ENCODE assay signal across 24 cellular contexts in the genomic region with DNA sequence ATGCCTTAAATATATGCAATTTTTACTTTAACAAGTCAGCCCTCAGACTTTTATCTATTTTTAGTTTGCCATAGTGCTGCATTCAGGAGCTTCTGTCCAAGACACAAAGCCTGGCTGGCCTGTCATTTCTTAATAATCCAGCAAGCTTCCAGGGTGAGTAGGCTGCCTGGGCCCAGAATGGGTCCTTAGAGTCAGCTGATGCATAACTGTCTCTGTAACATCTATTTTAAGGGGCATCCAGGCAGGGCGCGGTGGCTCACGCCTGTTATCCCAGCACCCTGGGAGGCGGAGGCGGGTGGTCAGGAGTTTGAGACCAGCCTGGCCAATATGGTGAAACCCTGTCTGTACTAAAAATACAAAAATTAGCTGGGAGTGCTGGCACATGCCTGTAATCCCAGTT. TPM values are rescaled to one million over a fixed set of nuclear protein-coding genes. Genes with fewer than 3 reads are reported as not detected.
A peak's percentile ranks its signal among the peaks of the same experiment; 100 is the strongest.
DNase-seq lines count a peak whose midpoint lies in the region; ATAC-seq and TF ChIP-seq lines count a peak whose summit lies in the region.
"Had no signal": no experiment of that assay in that cellular context is flagged by ENCODE, and none has a peak within 500 bp of the region (broad histone marks: within the 10 kb centered on the region; RNA-seq: fewer than 3 reads in every experiment).

No MANE protein-coding gene starts in this region.

- H3K4me1 ChIP-seq in heart left ventricle: peaks cover 0 to 42% (median 17%) of the 10 kb centered on the region in 12 donors
- H3K4me1 ChIP-seq in right cardiac atrium (ENCODE audit: control insufficient read depth, insufficient read depth, low read length): peaks cover 8% of the 10 kb centered on the region
- peaks cover 38% of the 10 kb centered on the region for H3K4me1 ChIP-seq in PC-9 (replicated peaks; ENCODE audit: insufficient read depth)
- H3K4me1 ChIP-seq in aorta (ENCODE audit: control insufficient read depth in 1 of 2, insufficient read depth in 2 of 2, low read length in 2 of 2): no peaks in the 10 kb centered on the region

- no peak overlapping the region for H2AFZ ChIP-seq in PC-9

- no peaks in the 10 kb centered on the region for H3K9me2 ChIP-seq in PC-9 (ENCODE audit: insufficient read depth)

- intact Hi-C loops in heart left ventricle (cut with DNase I) (no loop called here), right cardiac atrium (cut with DNase I) (no loop called here), PC-9 (cut with micrococcal nuclease; ENCODE audit: unreplicated experiment) (no loop called here), aorta (cut with DNase I) (no loop called here)

- no peak overlapping the region for H3K4me2 ChIP-seq in PC-9

- TF ChIP-seq CTCF in heart left ventricle (IDR thresholded peaks at IDR 0.05) (no peak), PC-9 (conservative IDR thresholded peaks at IDR 0.05) (no peak)

- no peak overlapping the region for H3K4me3 ChIP-seq in heart left ventricle
- no peak overlapping the region for H3K4me3 ChIP-seq in right cardiac atrium (ENCODE audit: low read length)
- H3K4me3 ChIP-seq in PC-9: no peak overlapping the region
- no peak overlapping the region for H3K4me3 ChIP-seq in aorta (ENCODE audit: low read length in 2 of 2)
- H3K4me3 ChIP-seq: lung, suprapubic skin, vagina had no signal

- no peak for TF ChIP-seq POLR2A in heart left ventricle (IDR thresholded peaks at IDR 0.05)

- ATAC-seq in heart left ventricle (peak in 3 of 4 donors; percentile 21 to 42 (median 23)), right cardiac atrium (no peak), aorta (ENCODE audit: low FRiP score) (no peak)
- ATAC-seq: activated CD8-positive, alpha-beta T cell treated with anti-CD3 and anti-CD28 coated beads for 36 hours; HCT116; SK-N-SH treated with all-trans-retinoic acid at 6 μM for 48 hours; stimulated activated memory B cell treated with anti-CD40 and anti-IgM and Interleukin-4, amounts not matched to agents 10 μg/mL and 1 μg/mL and 100 μg/mL, for 72 hours had no signal

- H3K36me3 ChIP-seq in heart left ventricle: no peaks in the 10 kb centered on the region
- H3K36me3 ChIP-seq in PC-9 (ENCODE audit: low read depth): no peaks in the 10 kb centered on the region
- H3K36me3 ChIP-seq in aorta (ENCODE audit: control insufficient read depth in 1 of 2, insufficient read depth in 2 of 2, low read length in 1 of 2): no peaks in the 10 kb centered on the region
- H3K36me3 ChIP-seq: suprapubic skin, vagina, WERI-Rb-1 had no signal

- POLR2A ChIA-PET in PC-9 (lab: Charles Lee; ENCODE audit: unreplicated experiment): no interaction called here

- no peaks in the 10 kb centered on the region for H3K9me3 ChIP-seq in heart left ventricle
- no peaks in the 10 kb centered on the region for H3K9me3 ChIP-seq in right cardiac atrium (ENCODE audit: control insufficient read depth, low read length)
- no peaks in the 10 kb centered on the region for H3K9me3 ChIP-seq in PC-9 (ENCODE audit: insufficient read depth, low read depth)
- H3K9me3 ChIP-seq in aorta (ENCODE audit: control insufficient read depth, low read length): no peaks in the 10 kb centered on the region
- H3K9me3 ChIP-seq: suprapubic skin, vagina had no signal

- H4K20me1 ChIP-seq in PC-9 (ENCODE audit: insufficient read depth): no peaks in the 10 kb centered on the region

- H3K27ac ChIP-seq in heart left ventricle: peak overlapping the region in 2 of 12 donors; percentile 70 to 84
- H3K27ac ChIP-seq in right cardiac atrium (ENCODE audit: low read length): no peak overlapping the region
- H3K27ac ChIP-seq in PC-9: peak overlapping the region; percentile 99
- H3K27ac ChIP-seq in aorta (ENCODE audit: low read depth in 1 of 2, low read length in 2 of 2): no peak overlapping the region
- H3K27ac ChIP-seq: suprapubic skin, vagina, WERI-Rb-1 had no signal

- no peaks in the 10 kb centered on the region for H3K79me2 ChIP-seq in PC-9 (ENCODE audit: low read depth)

- CTCF ChIA-PET in PC-9 (lab: Charles Lee): interaction anchor here (1.0 kb wide), 1 partner anchor 25 kb away, joined by 3 read pairs; no protein-coding TSS in a partner anchor

- BruUV-seq in PC-9 (replicated peaks; lab: Mats Ljungman, UMichigan): no TSS peak

- peak in 1 of 5 donors; percentile 53 for DNase-seq in heart left ventricle
- DNase-seq in right cardiac atrium: no peak
- no peak for DNase-seq in PC-9
- peak; percentile 53 for DNase-seq in mesenteric fat pad (ENCODE audit: low spot score)
- DNase-seq in aorta: peak; percentile 34 to 44
- no peak for DNase-seq in NCI-H146 (lab: John Stamatoyannopoulos, UW)
- DNase-seq in dedifferentiated amniotic fluid mesenchymal stem cell (ENCODE audit: extremely low spot score): no peak
- DNase-seq: activated CD8-positive, alpha-beta T cell treated with anti-CD3 and anti-CD28 coated beads for 36 hours; activated T-cell treated with anti-CD3 and anti-CD28 coated beads, Interleukin-2, amount 50 U/mL, for 24 hours; CD4-positive, CD25-positive, alpha-beta regulatory T cell; effector CD8-positive, alpha-beta T cell; kidney; NCI-H1105 treated with DMSO at 0.1 percent for 48 hours; NCI-H2081 treated with DMSO at 0.1 percent for 48 hours; NCI-H446; WERI-Rb-1 had no signal

- H3K27me3 ChIP-seq in heart left ventricle (no peaks in the 10 kb centered on the region), right cardiac atrium (ENCODE audit: control insufficient read depth, insufficient read depth) (no peaks in the 10 kb centered on the region), PC-9 (ENCODE audit: insufficient read depth, low read depth) (no peaks in the 10 kb centered on the region), aorta (ENCODE audit: control insufficient read depth in 1 of 2, insufficient read depth in 2 of 2, low read length in 1 of 2) (no peaks in the 10 kb centered on the region)
- H3K27me3 ChIP-seq: suprapubic skin, vagina had no signal

- peaks cover 29% of the 10 kb centered on the region for H3F3A ChIP-seq in PC-9 (ENCODE audit: insufficient read depth, low read depth)

- 66 to 89% (median 85%) methylated on average over 5 of the region's 5 CpGs for WGBS in heart left ventricle, 4 donors
- 85% methylated on average over 5 of the region's 5 CpGs for WGBS in right cardiac atrium
- 89 to 94% methylated on average over 5 of the region's 5 CpGs for WGBS in aorta, 2 donors

RNA-seq across cellular contexts. Expression of gene GNLY, which starts 11.8 kb away (rescaled TPM):
- total RNA-seq in heart left ventricle: 10 to 100 TPM in 1 of 9 donors, 1 to 10 TPM in 4, under 1 TPM in 2, not detected in 2; 0.29 to 47.1 (median 2.1) TPM
- polyA plus RNA-seq in heart left ventricle: 1 to 10 TPM; 1.3 to 2.3 TPM
- 1 to 10 TPM in 3 of 4 donors, not detected in 1; 1.4 to 2.3 (median 2.1) TPM for total RNA-seq in right cardiac atrium
- 2.6 TPM for polyA plus RNA-seq in right cardiac atrium
- not detected in 2 replicates for total RNA-seq in PC-9 (2021)
- 3.7 TPM for total RNA-seq in mesenteric fat pad
- 1 to 10 TPM; 2.1 to 8.0 TPM for total RNA-seq in aorta
- polyA plus RNA-seq in aorta: under 1 TPM in 1 of 2 donors, not detected in 1; 0.43 TPM
- total RNA-seq: epithelial cell of proximal tubule, pulmonary artery endothelial cell had no signal

RNA-seq across cellular contexts. Expression of gene SFTPB, which starts 14.4 kb away (rescaled TPM):
- total RNA-seq in heart left ventricle (under 1 TPM in 1 of 9 donors, not detected in 8; 0.23 TPM), right cardiac atrium (1 to 10 TPM in 1 of 4 donors, under 1 TPM in 1, not detected in 2; 0.60 to 3.1 TPM), PC-9 (2021) (not detected in 2 replicates), mesenteric fat pad (not detected), aorta (1 to 10 TPM in 1 of 2 donors, not detected in 1; 1.7 TPM)
- polyA plus RNA-seq in heart left ventricle (under 1 TPM in 1 of 2 donors, not detected in 1; 0.83 TPM), right cardiac atrium (not detected), aorta (1 to 10 TPM; 2.3 to 8.1 TPM)
- total RNA-seq: activated CD8-positive, alpha-beta T cell treated with anti-CD3 and anti-CD28 coated beads for 36 hours; CD4-positive, CD25-positive, alpha-beta regulatory T cell; epithelial cell of proximal tubule; pulmonary artery endothelial cell; suprapubic skin; vagina had no signal
- polyA plus RNA-seq: CD4-positive, CD25-positive, alpha-beta regulatory T cell had no signal

Comparison
In these comparisons a context has a peak if more than half of its experiments do, and no peak if none do; other contexts are left out.
1. ATAC-seq: peak in heart left ventricle (3 of 4); none in right cardiac atrium (0 of 2) and aorta (single experiment).
2. DNase-seq: peak in mesenteric fat pad (single experiment) and aorta (2 of 2); none in right cardiac atrium (0 of 3), PC-9 (0 of 2), NCI-H146 (single experiment) and dedifferentiated amniotic fluid mesenchymal stem cell (single experiment).